Comparison of ENCODE assay signal across 8 cellular contexts in genomic region chr10:3313789-3314444, GRCh38.
DNase-seq lines count a peak whose midpoint lies in the region; ATAC-seq, FAIRE-seq and TF ChIP-seq lines count a peak whose summit lies in the region.
"Not testable (repeated sequence)": the region's sequence is repeated elsewhere in the genome, so short reads cannot be mapped to it uniquely, and the experiment has no call there.

No MANE protein-coding gene starts in this region.

- not testable (repeated sequence) for H3K4me3 Mint-ChIP-seq in activated naive CD8-positive, alpha-beta T cell treated with anti-CD3 and anti-CD28 coated beads, Interleukin-2, amount 10 ng/mL, durations not matched to agents 7 days and 5 days

- H2AFZ ChIP-seq in endothelial cell of umbilical vein (ENCODE audit: low read depth, low read length) = not testable (repeated sequence)

- not testable (repeated sequence) for H3K4me3 ChIP-seq in NB4 (ENCODE audit: low read depth, low read length); SJSA1; endothelial cell of umbilical vein (replicated peaks in 1 of 3; ENCODE audit: insufficient read depth in 1 of 3, low read depth in 1 of 3, low read length in 3 of 3)

- H3K79me2 ChIP-seq in endothelial cell of umbilical vein (ENCODE audit: control insufficient read depth, insufficient read depth, low read length) = not testable (repeated sequence)

- not testable (repeated sequence) for H3K4me1 ChIP-seq in SJSA1 (replicated peaks); endothelial cell of umbilical vein (ENCODE audit: control insufficient read depth, extremely low read depth, insufficient read depth, low read length)

- H3K27me3 ChIP-seq in SJSA1 (replicated peaks) = not testable (repeated sequence)
- H3K27me3 ChIP-seq in endothelial cell of umbilical vein (ENCODE audit: control insufficient read depth in 2 of 2, insufficient read depth in 2 of 2, low read length in 2 of 2) = peaks cover 6 to 11% of the 10 kb centered on the region in 2 experiments

- BruUV-seq in endothelial cell of umbilical vein (replicated peaks; lab: Mats Ljungman, UMichigan) = not testable (repeated sequence)

- CTCF ChIA-PET in endothelial cell of umbilical vein (lab: Charles Lee) = not testable (repeated sequence)

- not testable (repeated sequence) for H3K27ac ChIP-seq in SJSA1; endothelial cell of umbilical vein (ENCODE audit: insufficient read depth, low read depth, low read length)

- peaks cover 40% of the 10 kb centered on the region for H3K27me3 Mint-ChIP-seq in activated naive CD8-positive, alpha-beta T cell treated with anti-CD3 and anti-CD28 coated beads, Interleukin-2, amount 10 ng/mL, durations not matched to agents 7 days and 5 days

- not testable (repeated sequence) for H3K9me3 ChIP-seq in SJSA1 (replicated peaks); endothelial cell of umbilical vein (replicated peaks; ENCODE audit: control insufficient read depth, insufficient read depth, low read length)

- not testable (repeated sequence) for H3K36me3 Mint-ChIP-seq in activated naive CD8-positive, alpha-beta T cell treated with anti-CD3 and anti-CD28 coated beads, Interleukin-2, amount 10 ng/mL, durations not matched to agents 7 days and 5 days

- H3K9me3 Mint-ChIP-seq in activated naive CD8-positive, alpha-beta T cell treated with anti-CD3 and anti-CD28 coated beads, Interleukin-2, amount 10 ng/mL, durations not matched to agents 7 days and 5 days = not testable (repeated sequence)

- dilution Hi-C loops in endothelial cell of umbilical vein (cut with MboI; ENCODE audit: extremely low pct_ligation_motif_present, low sequenced_read_pairs) = not testable (repeated sequence)

- H3K4me2 ChIP-seq in endothelial cell of umbilical vein (ENCODE audit: insufficient read depth, low read length) = not testable (repeated sequence)

- not testable (repeated sequence) for H3K9ac ChIP-seq in endothelial cell of umbilical vein (replicated peaks; ENCODE audit: extremely low read depth, insufficient read depth, low read length)

- TF ChIP-seq POLR2A in NB4 (IDR thresholded peaks at IDR 0.05; ENCODE audit: extremely low read depth, insufficient read length); endothelial cell of umbilical vein (IDR thresholded peaks at IDR 0.05; ENCODE audit: low read depth, low read length): not testable (repeated sequence)

- not testable (repeated sequence) for H3K4me1 Mint-ChIP-seq in activated naive CD8-positive, alpha-beta T cell treated with anti-CD3 and anti-CD28 coated beads, Interleukin-2, amount 10 ng/mL, durations not matched to agents 7 days and 5 days

- POLR2A ChIA-PET in activated naive CD8-positive, alpha-beta T cell treated with anti-CD3 and anti-CD28 coated beads, Interleukin-2, amount 10 ng/mL, durations not matched to agents 7 days and 5 days (lab: Charles Lee); endothelial cell of umbilical vein (lab: Charles Lee): not testable (repeated sequence)

- not testable (repeated sequence) for ATAC-seq in activated naive CD8-positive, alpha-beta T cell treated with anti-CD3 and anti-CD28 coated beads, Interleukin-2, amount 10 ng/mL, durations not matched to agents 7 days and 5 days (ENCODE audit: low read depth)
- ATAC-seq in omental fat pad (ENCODE audit: low FRiP score) = peak; percentile 66

- not testable (repeated sequence) for H3K9me1 ChIP-seq in endothelial cell of umbilical vein (replicated peaks; ENCODE audit: control insufficient read depth, extremely low read depth, insufficient read depth, low read length)

- not testable (repeated sequence) for H3K36me3 ChIP-seq in SJSA1; endothelial cell of umbilical vein (ENCODE audit: control insufficient read depth in 2 of 2, extremely low read depth in 1 of 2, insufficient read depth in 2 of 2, low read length in 2 of 2)

- intact Hi-C loops in endothelial cell of umbilical vein (cut with micrococcal nuclease) = not testable (repeated sequence)

- not testable (repeated sequence) for FAIRE-seq in endothelial cell of umbilical vein (lab: Jason Lieb, UNC)

- H4K20me1 ChIP-seq in endothelial cell of umbilical vein (replicated peaks; ENCODE audit: control insufficient read depth, extremely low read depth, insufficient read depth, low read length) = not testable (repeated sequence)

- peak; percentile 69 for DNase-seq in AG08396 (ENCODE audit: low spot score)
- DNase-seq in H4 (ENCODE audit: low spot score) = peak; percentile 63
- peak; percentile 65 for DNase-seq in NB4 (ENCODE audit: low read depth)
- DNase-seq in SJSA1 (ENCODE audit: low read depth in 1 of 2, low spot score in 2 of 2) = peak; percentile 64 to 77
- not testable (repeated sequence) for DNase-seq in activated naive CD8-positive, alpha-beta T cell treated with anti-CD3 and anti-CD28 coated beads, Interleukin-2, amount 10 ng/mL, durations not matched to agents 7 days and 5 days; omental fat pad (ENCODE audit: low spot score)
- peak; percentile 52 for DNase-seq in endothelial cell of umbilical vein (ENCODE audit: low read depth, low spot score)
- peak; percentile 9 for DNase-seq in inferior parietal cortex (ENCODE audit: extremely low spot score)

- H3K27ac Mint-ChIP-seq in activated naive CD8-positive, alpha-beta T cell treated with anti-CD3 and anti-CD28 coated beads, Interleukin-2, amount 10 ng/mL, durations not matched to agents 7 days and 5 days = peak overlapping the region; percentile 63

- TF ChIP-seq CTCF in NB4 (IDR thresholded peaks at IDR 0.05; ENCODE audit: low read depth, low read length); endothelial cell of umbilical vein (IDR thresholded peaks at IDR 0.05; ENCODE audit: extremely low read depth in 1 of 2, insufficient read depth in 1 of 2, low read depth in 1 of 2, low read length in 2 of 2); omental fat pad (IDR thresholded peaks at IDR 0.05): not testable (repeated sequence)

TF ChIP-seq in endothelial cell of umbilical vein, 7 proteins besides CTCF, POLR2A, EP300 and RAD21:
- TF ChIP-seq JUN (IDR thresholded peaks at IDR 0.05; ENCODE audit: borderline replicate concordance, insufficient read depth, insufficient read length, low read depth) = peak; percentile 28
- peak; percentile 16 for TF ChIP-seq FOS (IDR thresholded peaks at IDR 0.05; ENCODE audit: borderline replicate concordance, insufficient read depth, low read length)
